In the genomic region with DNA sequence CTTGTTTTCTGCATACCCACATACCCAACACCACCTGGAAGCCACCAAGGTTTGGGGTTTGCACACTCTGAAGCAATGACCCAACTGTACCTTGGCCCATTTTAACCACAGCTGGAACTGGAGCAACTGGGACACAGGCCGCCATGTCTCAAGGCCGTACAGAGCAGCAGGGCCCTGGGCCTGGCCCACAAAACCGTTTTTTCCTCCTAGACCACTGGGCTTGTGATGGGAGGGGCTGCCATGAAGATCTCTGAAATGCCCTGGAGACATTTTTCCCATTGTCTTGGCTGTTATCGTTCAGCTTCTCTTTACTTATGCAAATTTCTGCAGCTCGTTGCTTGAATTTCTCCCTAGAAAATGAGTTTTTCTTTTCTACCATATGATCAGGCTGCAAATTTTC, we compare ENCODE assay signal across 36 cellular contexts.
A peak's percentile ranks its signal among the peaks of the same experiment; 100 is the strongest.
DNase-seq lines count a peak whose midpoint lies in the region; ATAC-seq, FAIRE-seq and TF ChIP-seq lines count a peak whose summit lies in the region.
"Had no signal": no experiment of that assay in that cellular context is flagged by ENCODE, and none has a peak within 500 bp of the region (broad histone marks: within the 10 kb centered on the region; RNA-seq: fewer than 3 reads in every experiment).

No MANE protein-coding gene starts in this region.

- H3K27me3 Mint-ChIP-seq in glutamatergic neuron (ENCODE audit: unreplicated experiment) = peaks cover 8% of the 10 kb centered on the region
- peaks cover 2% of the 10 kb centered on the region for H3K27me3 Mint-ChIP-seq in GM23338 (ENCODE audit: insufficient read depth, low read depth, poor library complexity)
- H3K27me3 Mint-ChIP-seq: B cell; CD4-positive, CD25-positive, alpha-beta regulatory T cell had no signal

- no peaks in the 10 kb centered on the region for H3K23me2 ChIP-seq in H1 (ENCODE audit: low read depth, low read length)

- peaks cover 26% of the 10 kb centered on the region for H3K36me3 Mint-ChIP-seq in glutamatergic neuron (ENCODE audit: unreplicated experiment)
- H3K36me3 Mint-ChIP-seq in activated naive CD4-positive, alpha-beta T cell treated with anti-CD3 and anti-CD28 coated beads, Interleukin-2, amount 50 U/mL, for 72 hours = no peaks in the 10 kb centered on the region
- peaks cover 33% of the 10 kb centered on the region for H3K36me3 Mint-ChIP-seq in GM23338 (ENCODE audit: low read depth)
- H3K36me3 Mint-ChIP-seq: CD14-positive monocyte; CD4-positive, alpha-beta memory T cell; CD4-positive, CD25-positive, alpha-beta regulatory T cell; CD8-positive, alpha-beta memory T cell; CD8-positive, alpha-beta T cell had no signal

- TF ChIP-seq EP300 in A549 (IDR thresholded peaks at IDR 0.05) (no peak), H1 (IDR thresholded peaks at IDR 0.05; ENCODE audit: borderline replicate concordance in 1 of 2, low read depth in 2 of 2, low read length in 2 of 2) (no peak)

- peaks cover 14% of the 10 kb centered on the region for H3K9me3 ChIP-seq in A549
- H3K9me3 ChIP-seq in HEK293 (ENCODE audit: control insufficient read depth, insufficient read depth, low read depth, low read length) = no peaks in the 10 kb centered on the region
- peaks cover 18 to 22% of the 10 kb centered on the region in 2 experiments for H3K9me3 ChIP-seq in H1 (ENCODE audit: insufficient read depth in 2 of 2, low read depth in 1 of 2, low read length in 1 of 2)
- H3K9me3 ChIP-seq: BE2C had no signal

- no peak overlapping the region for H2BK120ac ChIP-seq in H1 (replicated peaks; ENCODE audit: low read depth, low read length)

- WGBS in A549 (ENCODE audit: missing lambda C conversion rate) = 60% methylated on average over 5 of the region's 5 CpGs
- WGBS in H1 (ENCODE audit: extremely low coverage in 1 of 2, insufficient coverage in 1 of 2, insufficient read length in 1 of 2, insufficient replicate concordance in 2 of 2, low coverage in 1 of 2, low lambda C conversion rate in 2 of 2, missing lambda C conversion rate in 1 of 2), 2 experiments = 87% methylated on average over 5 of the region's 5 CpGs; no CpG with 5 or more reads in 1 of the 2 experiments

- H3K4me3 ChIP-seq in A549 (no peak overlapping the region), HEK293 (ENCODE audit: low read depth, low read length) (no peak overlapping the region), H1 (ENCODE audit: extremely low read depth in 1 of 4, insufficient read depth in 2 of 4, low read depth in 3 of 4, low read length in 4 of 4) (no peak overlapping the region), GM23338 (no peak overlapping the region)
- H3K4me3 ChIP-seq: BLaER1; BLaER1 treated with 17β-estradiol and CSF1 and Interleukin-3, amounts not matched to agents 10 nM and 100 nM had no signal

- no peaks in the 10 kb centered on the region for H3K79me1 ChIP-seq in H1 (ENCODE audit: low read depth, low read length)

- no peak overlapping the region for H2BK5ac ChIP-seq in H1 (ENCODE audit: low read depth, low read length)

- peaks cover 10% of the 10 kb centered on the region; the same call in 1 of the 2 replicates for H3K9me2 ChIP-seq in GM23338 (ENCODE audit: insufficient read depth)

- H3K4me1 ChIP-seq in A549 (peaks cover 9% of the 10 kb centered on the region), HEK293 (ENCODE audit: control insufficient read depth, insufficient read depth, low read length) (no peaks in the 10 kb centered on the region), H1 (replicated peaks in 1 of 4; ENCODE audit: control insufficient read depth in 3 of 4, insufficient read depth in 4 of 4, low read length in 3 of 4) (no peaks in the 10 kb centered on the region), GM23338 (ENCODE audit: insufficient read depth) (peaks cover 9% of the 10 kb centered on the region; the same call in 1 of the 2 replicates)
- H3K4me1 ChIP-seq: BE2C; BLaER1; BLaER1 treated with 17β-estradiol and CSF1 and Interleukin-3, amounts not matched to agents 10 nM and 100 nM had no signal

- H3K4me1 Mint-ChIP-seq in glutamatergic neuron (ENCODE audit: low read depth, unreplicated experiment) = peaks cover 21% of the 10 kb centered on the region
- no peaks in the 10 kb centered on the region for H3K4me1 Mint-ChIP-seq in GM23338
- H3K4me1 Mint-ChIP-seq: B cell; CD14-positive monocyte; CD4-positive, alpha-beta memory T cell; CD4-positive, CD25-positive, alpha-beta regulatory T cell; CD8-positive, alpha-beta memory T cell had no signal

- H2AFZ ChIP-seq in H1 (ENCODE audit: low read length) = no peak overlapping the region
- no peak overlapping the region for H2AFZ ChIP-seq in GM23338

- no peak overlapping the region for H3K9ac ChIP-seq in H1 (replicated peaks in 1 of 4; ENCODE audit: extremely low read depth in 1 of 4, low read depth in 3 of 4, low read length in 3 of 4)
- H3K9ac ChIP-seq: BLaER1; BLaER1 treated with 17β-estradiol and CSF1 and Interleukin-3, amounts not matched to agents 10 nM and 100 nM had no signal

- TF ChIP-seq POLR2A in A549 (IDR thresholded peaks at IDR 0.05; ENCODE audit: low read length) (no peak), H1 (IDR thresholded peaks at IDR 0.05; ENCODE audit: control extremely low read depth in 1 of 2, low read depth in 2 of 2, low read length in 2 of 2) (no peak)

- H3K9me3 Mint-ChIP-seq in glutamatergic neuron (ENCODE audit: unreplicated experiment) (peaks cover 13% of the 10 kb centered on the region), GM23338 (peaks cover 37% of the 10 kb centered on the region)
- H3K9me3 Mint-ChIP-seq in activated naive CD4-positive, alpha-beta T cell treated with anti-CD3 and anti-CD28 coated beads, Interleukin-2, amount 50 U/mL, for 72 hours = peaks cover 8 to 11% of the 10 kb centered on the region in 2 donors

- no peak overlapping the region for H2BK15ac ChIP-seq in H1 (ENCODE audit: low read length)

- peak overlapping the region; percentile 2 for H3K27ac Mint-ChIP-seq in glutamatergic neuron (ENCODE audit: unreplicated experiment)
- H3K27ac Mint-ChIP-seq in activated naive CD4-positive, alpha-beta T cell treated with anti-CD3 and anti-CD28 coated beads, Interleukin-2, amount 50 U/mL, for 72 hours = no peak overlapping the region
- H3K27ac Mint-ChIP-seq in GM23338 = no peak overlapping the region
- H3K27ac Mint-ChIP-seq: B cell; CD14-positive monocyte; CD4-positive, alpha-beta memory T cell; CD4-positive, alpha-beta T cell; CD4-positive, CD25-positive, alpha-beta regulatory T cell; CD8-positive, alpha-beta memory T cell; CD8-positive, alpha-beta T cell had no signal

- H3K27ac ChIP-seq in A549 = no peak overlapping the region
- no peak overlapping the region for H3K27ac ChIP-seq in HEK293 (ENCODE audit: extremely low read depth, low read depth, low read length)
- H3K27ac ChIP-seq in H1 (ENCODE audit: low read depth, low read length) = no peak overlapping the region
- no peak overlapping the region for H3K27ac ChIP-seq in GM23338 (ENCODE audit: low read depth)
- H3K27ac ChIP-seq: 22Rv1; BLaER1; BLaER1 treated with 17β-estradiol and CSF1 and Interleukin-3, amounts not matched to agents 10 nM and 100 nM; C4-2B had no signal

- H3K14ac ChIP-seq in H1 (ENCODE audit: insufficient read length) = no peak overlapping the region

- H3K4me2 ChIP-seq in A549 (no peak overlapping the region), H1 (ENCODE audit: insufficient read depth in 1 of 2, low read depth in 2 of 2, low read length in 2 of 2) (no peak overlapping the region), GM23338 (no peak overlapping the region)
- H3K4me2 ChIP-seq: BLaER1; BLaER1 treated with 17β-estradiol and CSF1 and Interleukin-3, amounts not matched to agents 10 nM and 100 nM had no signal

- TF ChIP-seq RAD21 in A549 (conservative IDR thresholded peaks at IDR 0.05 in 1 of 2, IDR thresholded peaks at IDR 0.05 in 1 of 2) (no peak), H1 (IDR thresholded peaks at IDR 0.05 in 1 of 2, conservative IDR thresholded peaks at IDR 0.05 in 1 of 2; ENCODE audit: low read depth in 2 of 2, low read length in 2 of 2) (no peak)

- H4K5ac ChIP-seq in H1 (ENCODE audit: insufficient read length, low read depth, low read length) = no peak overlapping the region

- no peak overlapping the region for H3K4ac ChIP-seq in H1 (replicated peaks; ENCODE audit: insufficient read length, low read depth, low read length)

- H3K79me2 ChIP-seq in H1 (ENCODE audit: control insufficient read depth in 1 of 2, insufficient read depth in 2 of 2, low read length in 2 of 2) (no peaks in the 10 kb centered on the region), GM23338 (replicated peaks; ENCODE audit: insufficient read depth) (no peaks in the 10 kb centered on the region)

- H3K18ac ChIP-seq in H1 (ENCODE audit: extremely low read depth, low read length) = no peak overlapping the region

- H2AK5ac ChIP-seq in H1 (ENCODE audit: low read depth, low read length) = no peak overlapping the region

- no peak overlapping the region for H3K56ac ChIP-seq in H1 (replicated peaks; ENCODE audit: insufficient read length, low read depth, low read length)

- H3K4me3 Mint-ChIP-seq in glutamatergic neuron (ENCODE audit: unreplicated experiment) = no peak overlapping the region
- H3K4me3 Mint-ChIP-seq in GM23338 = no peak overlapping the region
- H3K4me3 Mint-ChIP-seq: B cell; CD14-positive monocyte; CD4-positive, alpha-beta memory T cell; CD4-positive, alpha-beta T cell; CD4-positive, CD25-positive, alpha-beta regulatory T cell; CD8-positive, alpha-beta memory T cell; CD8-positive, alpha-beta T cell had no signal

- H3K23ac ChIP-seq in H1 (ENCODE audit: insufficient read length) = no peak overlapping the region

- H3K27me3 ChIP-seq in H1 (replicated peaks in 1 of 4; ENCODE audit: control insufficient read depth in 3 of 4, extremely low read depth in 1 of 4, insufficient read depth in 3 of 4, low read length in 3 of 4) = no peaks in the 10 kb centered on the region
- no peaks in the 10 kb centered on the region for H3K27me3 ChIP-seq in GM23338 (ENCODE audit: insufficient read depth)
- H3K27me3 ChIP-seq: BE2C; BLaER1; BLaER1 treated with 17β-estradiol and CSF1 and Interleukin-3, amounts not matched to agents 10 nM and 100 nM had no signal

- no peak overlapping the region for H2BK20ac ChIP-seq in H1 (ENCODE audit: low read length)

- no peak overlapping the region for H4K91ac ChIP-seq in H1 (replicated peaks; ENCODE audit: insufficient read length, low read length)

- 0 out of 2 replicates have a peak overlapping the region, but pooled peaks have one; percentile 53 for H4K8ac ChIP-seq in H1 (ENCODE audit: extremely low read depth, insufficient read depth, low read length)

- no peak overlapping the region for H2BK12ac ChIP-seq in H1 (ENCODE audit: low read depth, low read length)

- H3F3A ChIP-seq in GM23338 (replicated peaks; ENCODE audit: low read depth) = no peaks in the 10 kb centered on the region

- DNase-seq in A549 (ENCODE audit: low read depth in 1 of 2, low spot score in 1 of 2) (no peak), H1 (ENCODE audit: low read depth in 1 of 2, low spot score in 2 of 2) (no peak), glutamatergic neuron (no peak), SK-N-DZ (ENCODE audit: low spot score) (no peak), GM23338 (ENCODE audit: low spot score) (no peak)
- DNase-seq in activated naive CD4-positive, alpha-beta T cell treated with anti-CD3 and anti-CD28 coated beads, Interleukin-2, amount 50 U/mL, for 72 hours (ENCODE audit: low spot score in 2 of 2) = no peak
- DNase-seq: 8988T; ACHN; AML-193; BE2C; C1 segment of cervical spinal cord; Caco-2; Calu3; CD4-positive, alpha-beta memory T cell; CD4-positive, alpha-beta T cell; CD4-positive, CD25-positive, alpha-beta regulatory T cell; CD8-positive, alpha-beta memory T cell; CD8-positive, alpha-beta T cell; COR-L47; DMS 273 treated with DMSO at 0.1 percent for 48 hours; DMS153; DMS53; DMS79; DMS79 treated with DMSO at 0.1 percent for 48 hours; DND-41; EL had no signal

- ATAC-seq in A549 = no peak
- no peak for ATAC-seq in HG03354 (IDR thresholded peaks at IDR 0.05; ENCODE audit: poor library complexity, severe bottlenecking, unreplicated experiment)
- ATAC-seq in activated naive CD4-positive, alpha-beta T cell treated with anti-CD3 and anti-CD28 coated beads, Interleukin-2, amount 50 U/mL, for 72 hours = no peak
- no peak for ATAC-seq in GM23338
- ATAC-seq: CD8-positive, alpha-beta T cell had no signal

- H3K36me3 ChIP-seq in HEK293 (ENCODE audit: control insufficient read depth in 2 of 2, insufficient read depth in 1 of 2, low read length in 2 of 2) (no peaks in the 10 kb centered on the region), H1 (ENCODE audit: control insufficient read depth in 2 of 4, insufficient read depth in 4 of 4, low read length in 3 of 4) (peaks cover 0 to 10% (median 0%) of the 10 kb centered on the region in 4 experiments; a peak in 2 of 8 replicates), GM23338 (ENCODE audit: insufficient read depth) (no peaks in the 10 kb centered on the region)
- H3K36me3 ChIP-seq: BE2C; BLaER1; BLaER1 treated with 17β-estradiol and CSF1 and Interleukin-3, amounts not matched to agents 10 nM and 100 nM had no signal

- CTCF ChIA-PET in A549 (lab: Yijun Ruan, JAX) (no interaction called here), HEK293 (lab: Yijun Ruan, JAX) (no interaction called here), H1 (lab: Charles Lee; ENCODE audit: partially characterized antibody) (interaction anchor here (1.1 kb wide), 1 partner anchor 10 kb away, joined by 4 read pairs; no protein-coding TSS in a partner anchor)

- FAIRE-seq in A549 (lab: Jason Lieb, UNC) (no peak), H1 (lab: Jason Lieb, UNC) (no peak)
- FAIRE-seq: A204.1, D721Med had no signal

- POLR2A ChIA-PET in A549 (lab: Yijun Ruan, JAX) (no interaction called here), HEK293 (lab: Yijun Ruan, JAX) (no interaction called here), H1 (lab: Charles Lee; ENCODE audit: partially characterized antibody) (no interaction called here)

- H4K20me1 ChIP-seq in H1 (replicated peaks in 1 of 2; ENCODE audit: control insufficient read depth in 1 of 2, insufficient read depth in 2 of 2, low read length in 2 of 2) (no peaks in the 10 kb centered on the region), GM23338 (replicated peaks; ENCODE audit: insufficient read depth) (no peaks in the 10 kb centered on the region)
- H4K20me1 ChIP-seq: BLaER1; BLaER1 treated with 17β-estradiol and CSF1 and Interleukin-3, amounts not matched to agents 10 nM and 100 nM had no signal

- no peak for TF ChIP-seq CTCF in A549 (IDR thresholded peaks at IDR 0.05)
- no peak for TF ChIP-seq CTCF in HEK293 (tag by site-specific recombination; IDR thresholded peaks at IDR 0.05)
- TF ChIP-seq CTCF in H1 (IDR thresholded peaks at IDR 0.05; ENCODE audit: control extremely low read depth in 1 of 3, insufficient read depth in 1 of 3, low read depth in 1 of 3, low read length in 3 of 3) = no peak
- TF ChIP-seq CTCF in glutamatergic neuron (IDR thresholded peaks at IDR 0.05; ENCODE audit: partially characterized antibody, unreplicated experiment) = no peak
- TF ChIP-seq CTCF in GM23338 (conservative IDR thresholded peaks at IDR 0.05; ENCODE audit: low read depth in 2 of 2) = no peak
